Comparison of ENCODE assay signal across 1 cellular context in genomic region chr20:18507218-18508191, GRCh38.
TF ChIP-seq lines count a peak whose summit lies in the region.

Gene SEC23B (plus strand): TSS chr20:18507940. CDS start chr20:18510836, 2,896 bp downstream.

TF ChIP-seq in HepG2, 621 proteins besides CTCF, POLR2A, EP300 and RAD21 (continued from another document and continues in another):
- TF ChIP-seq ZZZ3 (CRISPR knock-in tag; IDR thresholded peaks at IDR 0.05; ENCODE audit: borderline replicate concordance) (0 out of 2 replicates have a peak, but pooled peaks have one; percentile 56), AKAP8 (CRISPR knock-in tag; IDR thresholded peaks at IDR 0.05) (no peak), KDM1A (CRISPR knock-in tag; IDR thresholded peaks at IDR 0.05) (peak; percentile 66; the same call in 1 of the 2 replicates), KDM2A (CRISPR knock-in tag; IDR thresholded peaks at IDR 0.05; ENCODE audit: borderline replicate concordance, low read depth) (peak; percentile 98), HNF4G (IDR thresholded peaks at IDR 0.05; ENCODE audit: borderline replicate concordance, low read depth, low read length) (no peak; the same call in 1 of the 2 replicates), HNF4G (CRISPR knock-in tag; IDR thresholded peaks at IDR 0.05; ENCODE audit: borderline replicate concordance, low read depth) (peak; percentile 23; the same call in 1 of the 2 replicates), ZNF451 (CRISPR knock-in tag; IDR thresholded peaks at IDR 0.05) (no peak), ZNF251 (CRISPR knock-in tag; IDR thresholded peaks at IDR 0.05) (peak; percentile 90; the same call in 1 of the 2 replicates), ZNF143 (CRISPR knock-in tag; IDR thresholded peaks at IDR 0.05) (peak; percentile 80), ZNF878 (CRISPR knock-in tag; IDR thresholded peaks at IDR 0.05) (peak; percentile 88), SRF (IDR thresholded peaks at IDR 0.05; ENCODE audit: low read depth, low read length) (0 out of 2 replicates have a peak, but pooled peaks have one; percentile 24), ZNF275 (CRISPR knock-in tag; IDR thresholded peaks at IDR 0.05; ENCODE audit: borderline replicate concordance) (peak; percentile 80; the same call in 1 of the 2 replicates), HDAC1 (CRISPR knock-in tag; IDR thresholded peaks at IDR 0.05) (peak; percentile 95), GATAD2A (CRISPR knock-in tag; IDR thresholded peaks at IDR 0.05) (peak; percentile 83), ZNF615 (CRISPR knock-in tag; IDR thresholded peaks at IDR 0.05; ENCODE audit: borderline replicate concordance) (no peak), SMAD1 (CRISPR knock-in tag; IDR thresholded peaks at IDR 0.05; ENCODE audit: borderline replicate concordance, low read depth) (peak; percentile 29; the same call in 1 of the 2 replicates), SMARCC2 (IDR thresholded peaks at IDR 0.05) (no peak), TBX2 (CRISPR knock-in tag; IDR thresholded peaks at IDR 0.05; ENCODE audit: borderline replicate concordance) (peak; percentile 93), DMTF1 (CRISPR knock-in tag; IDR thresholded peaks at IDR 0.05) (peak; percentile 80), ZSCAN21 (CRISPR knock-in tag; IDR thresholded peaks at IDR 0.05; ENCODE audit: borderline replicate concordance) (peak; percentile 71), ZNF740 (CRISPR knock-in tag; IDR thresholded peaks at IDR 0.05) (peak; percentile 44; the same call in 1 of the 2 replicates), TOPORS (CRISPR knock-in tag; IDR thresholded peaks at IDR 0.05) (peak; percentile 97), FOXA3 (CRISPR knock-in tag; IDR thresholded peaks at IDR 0.05) (peak; percentile 44), ATF3 (CRISPR knock-in tag; IDR thresholded peaks at IDR 0.05) (peak; percentile 70), ZNF609 (CRISPR knock-in tag; IDR thresholded peaks at IDR 0.05; ENCODE audit: borderline replicate concordance) (peak; percentile 16; the same call in 1 of the 2 replicates), ZNF335 (CRISPR knock-in tag; IDR thresholded peaks at IDR 0.05) (peak; percentile 95; the same call in 1 of the 2 replicates), ZNF607 (CRISPR knock-in tag; IDR thresholded peaks at IDR 0.05; ENCODE audit: borderline replicate concordance) (peak; percentile 98), GPBP1L1 (CRISPR knock-in tag; IDR thresholded peaks at IDR 0.05) (no peak), GFI1 (CRISPR knock-in tag; IDR thresholded peaks at IDR 0.05; ENCODE audit: borderline replicate concordance) (peak; percentile 66; the same call in 1 of the 2 replicates), ZXDC (CRISPR knock-in tag; IDR thresholded peaks at IDR 0.05) (no peak), ZNF629 (CRISPR knock-in tag; conservative IDR thresholded peaks at IDR 0.05) (peak; percentile 16; the same call in 1 of the 2 replicates), ZNF33B (CRISPR knock-in tag; IDR thresholded peaks at IDR 0.05) (peak; percentile 81), ZNF552 (CRISPR knock-in tag; IDR thresholded peaks at IDR 0.05; ENCODE audit: borderline replicate concordance) (no peak; the same call in 1 of the 2 replicates), ZNF24 (IDR thresholded peaks at IDR 0.05) (no peak), SATB2 (CRISPR knock-in tag; IDR thresholded peaks at IDR 0.05) (peak; percentile 86; the same call in 1 of the 2 replicates), ZNF7 (CRISPR knock-in tag; IDR thresholded peaks at IDR 0.05) (no peak), ZNF761 (CRISPR knock-in tag; conservative IDR thresholded peaks at IDR 0.05) (peak; percentile 84), ZBTB33 (CRISPR knock-in tag; IDR thresholded peaks at IDR 0.05) (peak; percentile 58; the same call in 1 of the 2 replicates), ZNF839 (CRISPR knock-in tag; IDR thresholded peaks at IDR 0.05; ENCODE audit: borderline replicate concordance) (peak; percentile 88), PATZ1 (CRISPR knock-in tag; IDR thresholded peaks at IDR 0.05) (peak; percentile 52), ZSCAN5A (CRISPR knock-in tag; IDR thresholded peaks at IDR 0.05; ENCODE audit: borderline replicate concordance) (no peak; the same call in 1 of the 2 replicates), HOXA5 (CRISPR knock-in tag; IDR thresholded peaks at IDR 0.05) (peak; percentile 71), ZMYM4 (CRISPR knock-in tag; IDR thresholded peaks at IDR 0.05) (peak; percentile 98), ZNF670 (CRISPR knock-in tag; IDR thresholded peaks at IDR 0.05; ENCODE audit: borderline replicate concordance) (peak; percentile 77; the same call in 1 of the 2 replicates), ADNP (CRISPR knock-in tag; IDR thresholded peaks at IDR 0.05) (no peak)
